8 cellular contexts compared by ENCODE assay signal in the genomic region with DNA sequence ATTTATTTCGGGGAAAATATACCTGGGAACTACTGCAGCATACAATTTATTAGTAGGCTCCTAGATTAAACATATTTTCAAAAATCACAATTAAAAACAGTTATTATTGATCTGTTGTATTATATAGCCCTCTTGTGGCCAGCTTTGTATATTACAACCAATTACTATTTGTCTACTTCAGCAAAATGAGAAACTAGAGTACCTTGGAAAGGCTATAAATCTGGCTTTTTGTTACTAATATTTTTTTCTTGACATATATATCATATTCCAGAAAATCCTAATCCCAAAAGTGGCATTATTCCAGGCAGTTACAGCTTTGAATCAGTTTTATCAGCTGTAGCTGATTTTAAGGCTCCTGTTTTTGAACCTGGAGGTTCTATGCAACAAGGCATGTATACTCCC.
A peak's percentile ranks its signal among the peaks of the same experiment; 100 is the strongest.
DNase-seq lines count a peak whose midpoint lies in the region; ATAC-seq, FAIRE-seq and TF ChIP-seq lines count a peak whose summit lies in the region.

No MANE protein-coding gene starts in this region.

- H3K36me3 ChIP-seq in NT2/D1 (ENCODE audit: insufficient read depth, insufficient read length, low read length), result peaks cover 13% of the 10 kb centered on the region
- peaks cover 8% of the 10 kb centered on the region for H3K36me3 ChIP-seq in osteoblast (ENCODE audit: insufficient read depth, low read length)

- no peaks in the 10 kb centered on the region for H3K9me3 ChIP-seq in NT2/D1 (ENCODE audit: insufficient read depth, low read length)
- no peaks in the 10 kb centered on the region for H3K9me3 ChIP-seq in osteoblast (ENCODE audit: low read depth, low read length)

- H3K4me2 ChIP-seq in osteoblast (ENCODE audit: insufficient read depth, low read length), result no peak overlapping the region

- H3K4me3 ChIP-seq in HFF-Myc (replicated peaks; ENCODE audit: low read depth, low read length) (no peak overlapping the region), NT2/D1 (ENCODE audit: insufficient read length, low read depth) (no peak overlapping the region), osteoblast (ENCODE audit: insufficient read depth, low read length) (no peak overlapping the region)

- DNase-seq in HFF-Myc (ENCODE audit: extremely low read depth, low read depth) (peak; percentile 16), NT2/D1 (ENCODE audit: low read depth, low spot score) (peak; percentile 22), osteoblast (ENCODE audit: insufficient read length, low spot score, missing footprints) (peak; percentile 71)
- no peak for DNase-seq in activated T-cell treated with anti-CD3 and anti-CD28 coated beads, Interleukin-2, amount 50 U/mL, for 48 hours
- no peak for DNase-seq in activated effector memory CD4-positive, alpha-beta T cell treated with anti-CD3 and anti-CD28 coated beads, Interleukin-2, amount 50 U/mL, for 16 hours

- H2AFZ ChIP-seq in osteoblast (ENCODE audit: low read length), result no peak overlapping the region

- H4K20me1 ChIP-seq in osteoblast (ENCODE audit: insufficient read depth, low read length), result no peaks in the 10 kb centered on the region

- TF ChIP-seq CTCF in C4-2B (conservative IDR thresholded peaks at IDR 0.05), result peak; percentile 78
- peak; percentile 28 for TF ChIP-seq CTCF in HFF-Myc (IDR thresholded peaks at IDR 0.05; ENCODE audit: low read depth, low read length, missing control alignments)
- TF ChIP-seq CTCF in osteoblast (IDR thresholded peaks at IDR 0.05; ENCODE audit: extremely low read depth, low read depth, low read length), result peak; percentile 63

- no peaks in the 10 kb centered on the region for H3K27me3 ChIP-seq in NT2/D1 (ENCODE audit: insufficient read depth, insufficient read length)
- no peaks in the 10 kb centered on the region for H3K27me3 ChIP-seq in osteoblast (ENCODE audit: insufficient read depth, low read length)

- no peak for ATAC-seq in HG03520 (IDR thresholded peaks at IDR 0.05; ENCODE audit: unreplicated experiment)

- no peak overlapping the region for H3K27ac ChIP-seq in C4-2B
- H3K27ac ChIP-seq in osteoblast (ENCODE audit: low read depth, low read length), result no peak overlapping the region

- H3K9ac ChIP-seq in NT2/D1 (ENCODE audit: insufficient read length, low read depth), result no peak overlapping the region

- FAIRE-seq in endometrium (lab: Jason Lieb, UNC), result peak; percentile 94

- H3K4me1 ChIP-seq in NT2/D1 (ENCODE audit: insufficient read depth, insufficient read length) (no peaks in the 10 kb centered on the region), osteoblast (ENCODE audit: insufficient read depth, low read length) (no peaks in the 10 kb centered on the region)

- no peaks in the 10 kb centered on the region for H3K79me2 ChIP-seq in osteoblast (ENCODE audit: insufficient read depth, low read length)

Comparison
In these comparisons a context has a peak if more than half of its experiments do, and no peak if none do; other contexts are left out.
1. CTCF ChIP-seq: peak in every context shown above with its lines; median percentile 78 in C4-2B; 63 in osteoblast; 28 in HFF-Myc.
2. DNase-seq: peak in HFF-Myc (single experiment), NT2/D1 (single experiment) and osteoblast (single experiment); none in activated T-cell treated with anti-CD3 and anti-CD28 coated beads, Interleukin-2, amount 50 U/mL, for 48 hours (0 of 2) and activated effector memory CD4-positive, alpha-beta T cell treated with anti-CD3 and anti-CD28 coated beads, Interleukin-2, amount 50 U/mL, for 16 hours (single experiment).